Comparison of ENCODE assay signal across 16 cellular contexts in the genomic region with DNA sequence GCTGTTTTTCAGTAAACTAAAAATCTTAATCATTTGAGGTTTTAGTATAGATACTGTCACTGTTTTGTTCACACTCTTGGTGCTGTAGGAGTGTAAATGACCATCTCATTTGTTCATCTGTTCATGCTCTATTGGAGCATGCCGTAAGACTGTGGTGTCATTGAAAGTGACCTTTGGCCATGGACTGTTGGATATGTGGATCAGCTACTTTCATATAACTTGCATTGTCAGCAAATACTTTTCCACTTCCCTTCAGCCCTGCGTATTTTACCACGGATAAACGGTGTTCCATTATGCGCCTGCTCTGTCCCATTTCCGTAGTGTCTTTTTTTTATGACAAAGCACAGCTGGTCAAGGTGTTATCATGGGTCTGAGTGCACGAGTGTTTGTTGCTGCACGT. TPM values are rescaled to one million over a fixed set of nuclear protein-coding genes. Genes with fewer than 3 reads are reported as not detected.
DNase-seq lines count a peak whose midpoint lies in the region; ATAC-seq, FAIRE-seq and TF ChIP-seq lines count a peak whose summit lies in the region.
"Had no signal": no experiment of that assay in that cellular context is flagged by ENCODE, and none has a peak within 500 bp of the region (broad histone marks: within the 10 kb centered on the region; RNA-seq: fewer than 3 reads in every experiment).

No MANE protein-coding gene starts in this region.

- no peak for TF ChIP-seq CTCF in WTC11 (IDR thresholded peaks at IDR 0.05)

- no peak overlapping the region for H3K4me3 ChIP-seq in rectal smooth muscle tissue (ENCODE audit: low read length)

- no peak overlapping the region for H3K4me3 Mint-ChIP-seq in WTC11
- H3K4me3 Mint-ChIP-seq: CD4-positive, CD25-positive, alpha-beta regulatory T cell; H9 had no signal

- no peaks in the 10 kb centered on the region for H3K4me1 Mint-ChIP-seq in WTC11
- H3K4me1 Mint-ChIP-seq: H9 had no signal

- peaks cover 8% of the 10 kb centered on the region for H3K36me3 ChIP-seq in rectal smooth muscle tissue (ENCODE audit: control insufficient read depth, insufficient read depth, low read length)

- POLR2A ChIA-PET in WTC11 (lab: Charles Lee) = no interaction called here

- H3K36me3 Mint-ChIP-seq in WTC11 = peaks cover 11% of the 10 kb centered on the region; the same call in 1 of the 2 replicates

- no peaks in the 10 kb centered on the region for H3K27me3 Mint-ChIP-seq in WTC11 (ENCODE audit: low read depth)
- H3K27me3 Mint-ChIP-seq: CD4-positive, CD25-positive, alpha-beta regulatory T cell had no signal

- H3K9me3 Mint-ChIP-seq in WTC11 = no peaks in the 10 kb centered on the region
- H3K9me3 Mint-ChIP-seq: CD4-positive, CD25-positive, alpha-beta regulatory T cell; H9 had no signal

- H3K27me3 ChIP-seq in rectal smooth muscle tissue (ENCODE audit: control insufficient read depth, insufficient read depth, low read length) = no peaks in the 10 kb centered on the region

- peak; percentile 93 for FAIRE-seq in RCC 7860 (lab: Jason Lieb, UNC)
- FAIRE-seq: D721Med had no signal

- no peak overlapping the region for H3K27ac ChIP-seq in rectal smooth muscle tissue (ENCODE audit: low read depth, low read length)
- H3K27ac ChIP-seq: KMS-11 had no signal

- CTCF ChIA-PET in WTC11 (lab: Charles Lee) = interaction anchor here (1.4 to 1.6 kb wide), 2 partner anchors 107 to 226 kb away, joined by 4 read pairs; a partner anchor contains a TSS

- no peak overlapping the region for H3K27ac Mint-ChIP-seq in WTC11
- H3K27ac Mint-ChIP-seq: H9 had no signal

- no peaks in the 10 kb centered on the region for H3K4me1 ChIP-seq in rectal smooth muscle tissue (ENCODE audit: control insufficient read depth, insufficient read depth, low read length)

- H3K9ac ChIP-seq in rectal smooth muscle tissue (ENCODE audit: low read length) = peak overlapping the region; percentile 30
- H3K9ac ChIP-seq: KMS-11 had no signal

- DNase-seq in DMS53 treated with DMSO at 0.1 percent for 48 hours (lab: John Stamatoyannopoulos, UW; ENCODE audit: unreplicated experiment) (peak; percentile 1), RCC 7860 (ENCODE audit: low spot score) (peak; percentile 87), kidney tubule cell (ENCODE audit: low spot score) (peak; percentile 85), WTC11 (ENCODE audit: low spot score) (no peak), KG1 (lab: John Stamatoyannopoulos, UW) (no peak)
- DNase-seq: AML-193; CD4-positive, CD25-positive, alpha-beta regulatory T cell; H9; NCI-H1092 treated with DMSO at 0.1 percent for 48 hours; NCI-H187; NCI-H69 had no signal

- ATAC-seq in HG03159 (IDR thresholded peaks at IDR 0.05; ENCODE audit: unreplicated experiment) (no peak), WTC11 (no peak), HG03432 (IDR thresholded peaks at IDR 0.05; ENCODE audit: unreplicated experiment) (no peak)

TF ChIP-seq in WTC11, 78 proteins besides CTCF, POLR2A, EP300 and RAD21:
- TF ChIP-seq RELA (CRISPR knock-in tag; IDR thresholded peaks at IDR 0.05; ENCODE audit: borderline replicate concordance) (no peak), ZNF671 (CRISPR knock-in tag; IDR thresholded peaks at IDR 0.05) (no peak), ZNF396 (CRISPR knock-in tag; IDR thresholded peaks at IDR 0.05; ENCODE audit: borderline replicate concordance) (no peak), SMAD3 (CRISPR knock-in tag; IDR thresholded peaks at IDR 0.05; ENCODE audit: borderline replicate concordance) (no peak), MYBL2 (CRISPR knock-in tag; IDR thresholded peaks at IDR 0.05) (no peak), IRF2 (CRISPR knock-in tag; IDR thresholded peaks at IDR 0.05; ENCODE audit: borderline replicate concordance, low read depth) (no peak), ZNF121 (CRISPR knock-in tag; IDR thresholded peaks at IDR 0.05) (no peak), ZBTB21 (CRISPR knock-in tag; IDR thresholded peaks at IDR 0.05; ENCODE audit: borderline replicate concordance) (no peak), FOXP1 (CRISPR knock-in tag; IDR thresholded peaks at IDR 0.05; ENCODE audit: borderline replicate concordance) (no peak), NFATC4 (CRISPR knock-in tag; IDR thresholded peaks at IDR 0.05) (no peak), CREB1 (CRISPR knock-in tag; IDR thresholded peaks at IDR 0.05) (no peak), MXD4 (CRISPR knock-in tag; IDR thresholded peaks at IDR 0.05; ENCODE audit: borderline replicate concordance) (no peak)
- TF ChIP-seq, protein P1, sequence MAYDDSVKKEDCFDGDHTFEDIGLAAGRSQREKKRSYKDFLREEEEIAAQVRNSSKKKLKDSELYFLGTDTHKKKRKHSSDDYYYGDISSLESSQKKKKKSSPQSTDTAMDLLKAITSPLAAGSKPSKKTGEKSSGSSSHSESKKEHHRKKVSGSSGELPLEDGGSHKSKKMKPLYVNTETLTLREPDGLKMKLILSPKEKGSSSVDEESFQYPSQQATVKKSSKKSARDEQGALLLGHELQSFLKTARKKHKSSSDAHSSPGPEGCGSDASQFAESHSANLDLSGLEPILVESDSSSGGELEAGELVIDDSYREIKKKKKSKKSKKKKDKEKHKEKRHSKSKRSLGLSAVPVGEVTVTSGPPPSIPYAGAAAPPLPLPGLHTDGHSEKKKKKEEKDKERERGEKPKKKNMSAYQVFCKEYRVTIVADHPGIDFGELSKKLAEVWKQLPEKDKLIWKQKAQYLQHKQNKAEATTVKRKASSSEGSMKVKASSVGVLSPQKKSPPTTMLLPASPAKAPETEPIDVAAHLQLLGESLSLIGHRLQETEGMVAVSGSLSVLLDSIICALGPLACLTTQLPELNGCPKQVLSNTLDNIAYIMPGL (CRISPR knock-in tag; IDR thresholded peaks at IDR 0.05) = no peak

RNA-seq across cellular contexts. Expression of a gene that starts 32.6 kb away (rescaled TPM):
- total RNA-seq in WTC11 (2021) = 25.0 to 30.8 TPM (median 26.2 TPM) in 3 replicates

Comparison
In these comparisons a context has a peak if more than half of its experiments do, and no peak if none do; other contexts are left out.
1. DNase-seq: peak in DMS53 treated with DMSO at 0.1 percent for 48 hours (single experiment), RCC 7860 (single experiment) and kidney tubule cell (single experiment); none in WTC11 (single experiment) and KG1 (single experiment).